8 cellular contexts compared by ENCODE assay signal in genomic region chr19:13060964-13061927, GRCh38. TPM values are rescaled to one million over a fixed set of nuclear protein-coding genes. Genes with fewer than 3 reads are reported as not detected.
DNase-seq lines count a peak whose midpoint lies in the region; ATAC-seq and TF ChIP-seq lines count a peak whose summit lies in the region.

No MANE protein-coding gene starts in this region.

- no peak for ATAC-seq in HG02981 (IDR thresholded peaks at IDR 0.05; ENCODE audit: unreplicated experiment)

- peaks cover 11% of the 10 kb centered on the region for H3K4me1 Mint-ChIP-seq in CD14-positive monocyte

- DNase-seq in CD14-positive monocyte (ENCODE audit: low spot score) (peak; percentile 64), GOT3 (lab: John Stamatoyannopoulos, UW) (peak; percentile 17), NCI-H2107 treated with DMSO at 0.1 percent for 48 hours (lab: John Stamatoyannopoulos, UW; ENCODE audit: unreplicated experiment) (peak; percentile 37), WERI-Rb-1 (peak; percentile 81), T47D (ENCODE audit: low read depth in 1 of 2, low spot score in 1 of 2) (peak; percentile 61 to 69), skeletal muscle cell (ENCODE audit: low read depth) (no peak)

- no peak overlapping the region for H3K27ac Mint-ChIP-seq in CD14-positive monocyte

- H3K27me3 ChIP-seq in WERI-Rb-1 (ENCODE audit: insufficient read depth, low read depth, severe bottlenecking) (peaks cover 4% of the 10 kb centered on the region), iPS-18a (ENCODE audit: control insufficient read depth, insufficient read depth, low read length) (peaks cover 85% of the 10 kb centered on the region)

- peak; percentile 97 for TF ChIP-seq CTCF in CD14-positive monocyte (IDR thresholded peaks at IDR 0.05)
- peak; percentile 97 for TF ChIP-seq CTCF in WERI-Rb-1 (IDR thresholded peaks at IDR 0.05; ENCODE audit: low read depth, low read length)

- H3K9ac ChIP-seq in iPS-18a (ENCODE audit: low read length), result no peak overlapping the region

- peaks cover 8 to 18% (median 13%) of the 10 kb centered on the region in 3 donors for H3K27me3 Mint-ChIP-seq in CD14-positive monocyte (ENCODE audit: low read depth in 3 of 3)

- H3K4me3 ChIP-seq in WERI-Rb-1 (ENCODE audit: low read depth, low read length), result peak overlapping the region; percentile 66
- H3K4me3 ChIP-seq in iPS-18a (ENCODE audit: low read length), result peak overlapping the region; percentile 64
- H3K4me3 ChIP-seq in skeletal muscle cell (ENCODE audit: low read depth, low read length), result peak overlapping the region; percentile 14

- peak overlapping the region; percentile 42 for H3K27ac ChIP-seq in WERI-Rb-1
- H3K27ac ChIP-seq in iPS-18a (ENCODE audit: low read length), result no peak overlapping the region

- H3K9me3 ChIP-seq in WERI-Rb-1 (ENCODE audit: severe bottlenecking), result no peaks in the 10 kb centered on the region
- no peaks in the 10 kb centered on the region for H3K9me3 ChIP-seq in iPS-18a (ENCODE audit: control insufficient read depth, low read depth, low read length)

- in situ Hi-C loops in T47D (cut with HindIII; ENCODE audit: low pct_unique_long_range_greater_than_20kb, low sequenced_read_pairs), result no loop called here

- H3K4me1 ChIP-seq in iPS-18a (ENCODE audit: control insufficient read depth, low read depth, low read length), result peaks cover 18% of the 10 kb centered on the region

- intact Hi-C loops in CD14-positive monocyte (cut with micrococcal nuclease), result no loop called here

- H3K36me3 Mint-ChIP-seq in CD14-positive monocyte, result no peaks in the 10 kb centered on the region

- peak overlapping the region; percentile 76 to 92 for H3K4me3 Mint-ChIP-seq in CD14-positive monocyte

- H3K9me3 Mint-ChIP-seq in CD14-positive monocyte, result peaks cover 0 to 2% (median 0%) of the 10 kb centered on the region in 7 donors

- H3K36me3 ChIP-seq in WERI-Rb-1 (no peaks in the 10 kb centered on the region), iPS-18a (ENCODE audit: control insufficient read depth, low read depth, low read length) (no peaks in the 10 kb centered on the region)

RNA-seq across cellular contexts. Expression of gene LYL1, which starts 41.4 kb away (rescaled TPM):
- polyA plus RNA-seq in CD14-positive monocyte, result 10 to 100 TPM; 35.7 to 37.1 TPM

RNA-seq across cellular contexts. Expression of gene TRMT1, which starts 55.3 kb away (rescaled TPM):
- polyA plus RNA-seq in CD14-positive monocyte, result 10 to 100 TPM; 14.5 TPM

RNA-seq across cellular contexts. Expression of gene NACC1, which starts 56.8 kb away (rescaled TPM):
- 1 to 10 TPM; 1.1 to 2.2 TPM for polyA plus RNA-seq in CD14-positive monocyte

Comparison
In these comparisons a context has a peak if more than half of its experiments do, and no peak if none do; other contexts are left out.
1. H3K4me3 ChIP-seq: peak in every context shown above with its lines; median percentile 66 in WERI-Rb-1; 64 in iPS-18a; 14 in skeletal muscle cell.